In genomic region chr17:43720311-43721060, GRCh38 we compare ENCODE assay signal across 8 cellular contexts. TPM values are rescaled to one million over a fixed set of nuclear protein-coding genes. Genes with fewer than 3 reads are reported as not detected.
A peak's percentile ranks its signal among the peaks of the same experiment; 100 is the strongest.
DNase-seq lines count a peak whose midpoint lies in the region; ATAC-seq and TF ChIP-seq lines count a peak whose summit lies in the region.

No MANE protein-coding gene starts in this region.

- intact Hi-C loops in left ventricle myocardium inferior (cut with micrococcal nuclease): no loop called here
- intact Hi-C loops in posterior vena cava (cut with DNase I): no loop called here
- intact Hi-C loops in transverse colon (cut with DNase I; ENCODE audit: low total_unique reads): no loop called here

- H3K4me1 ChIP-seq in left ventricle myocardium inferior (peaks cover 9% of the 10 kb centered on the region), transverse colon (peaks cover 0 to 5% (median 0%) of the 10 kb centered on the region in 4 donors)

- no peaks in the 10 kb centered on the region for H3K36me3 ChIP-seq in left ventricle myocardium inferior
- H3K36me3 ChIP-seq in transverse colon: no peaks in the 10 kb centered on the region

- no peak for TF ChIP-seq EP300 in transverse colon (IDR thresholded peaks at IDR 0.05; ENCODE audit: low read depth)

- peak; percentile 52 for DNase-seq in T follicular helper cell (ENCODE audit: low read depth)
- DNase-seq in amniotic epithelial cell (ENCODE audit: low read depth): peak; percentile 50
- DNase-seq in left ventricle myocardium inferior: peak; percentile 86
- peak; percentile 96 for DNase-seq in posterior vena cava (ENCODE audit: low spot score)
- peak; percentile 84 for DNase-seq in transverse colon
- DNase-seq in NCI-H128 (lab: John Stamatoyannopoulos, UW; ENCODE audit: unreplicated experiment): no peak

- WGBS in transverse colon (ENCODE audit: low coverage in 1 of 2), 2 donors: 0% methylated on average over 3 to 45 of the region's 64 CpGs

- peak overlapping the region; percentile 94 for H3K27ac ChIP-seq in left ventricle myocardium inferior (replicated peaks)
- peak overlapping the region; percentile 88 to 95 (median 92) for H3K27ac ChIP-seq in transverse colon

- ATAC-seq in GM18505 (IDR thresholded peaks at IDR 0.05; ENCODE audit: unreplicated experiment) (peak; percentile 67), HG03342 (IDR thresholded peaks at IDR 0.05; ENCODE audit: unreplicated experiment) (peak; percentile 73)

- H3K9me3 ChIP-seq in left ventricle myocardium inferior (replicated peaks) (no peaks in the 10 kb centered on the region), transverse colon (no peaks in the 10 kb centered on the region)

- peak; percentile 73 for TF ChIP-seq POLR2A in GM18505 (IDR thresholded peaks at IDR 0.05; ENCODE audit: borderline replicate concordance, extremely low read depth, insufficient read depth, insufficient read length)
- peak; percentile 70 for TF ChIP-seq POLR2A in transverse colon (IDR thresholded peaks at IDR 0.05)

- peak overlapping the region; percentile 74 for H3K4me3 ChIP-seq in left ventricle myocardium inferior
- H3K4me3 ChIP-seq in transverse colon: peak overlapping the region; percentile 24 to 89 (median 62)

- H3K27me3 ChIP-seq in left ventricle myocardium inferior (ENCODE audit: low read depth) (no peaks in the 10 kb centered on the region), transverse colon (peaks cover 5% of the 10 kb centered on the region)

- TF ChIP-seq CTCF in left ventricle myocardium inferior (IDR thresholded peaks at IDR 0.05; ENCODE audit: borderline replicate concordance) (no peak), transverse colon (IDR thresholded peaks at IDR 0.05) (no peak)

- in situ Hi-C loops in transverse colon (cut with MboI; ENCODE audit: low pct_ligation_motif_present in 1 of 4, low pct_unique_long_range_greater_than_20kb in 1 of 4, low sequenced_read_pairs in 3 of 4): no loop called here

RNA-seq across cellular contexts. Expression of gene SOST, which starts 38.1 kb away (rescaled TPM):
- 0.14 TPM for total RNA-seq in left ventricle myocardium inferior
- not detected for total RNA-seq in posterior vena cava
- not detected for total RNA-seq in transverse colon

RNA-seq across cellular contexts. Expression of gene DUSP3, which starts 58.3 kb away (rescaled TPM):
- 293 TPM for total RNA-seq in left ventricle myocardium inferior
- total RNA-seq in posterior vena cava: 100 to 1,000 TPM; 169 to 172 TPM
- 100 to 1,000 TPM in 1 of 4 donors, 10 to 100 TPM in 3; 52.7 to 145 (median 70.9) TPM for total RNA-seq in transverse colon

RNA-seq across cellular contexts. Expression of gene MEOX1, which starts 58.8 kb away (rescaled TPM):
- total RNA-seq in left ventricle myocardium inferior: 8.4 TPM
- 1 to 10 TPM; 6.7 to 7.7 TPM for total RNA-seq in posterior vena cava
- total RNA-seq in transverse colon: 1 to 10 TPM in 1 of 4 donors, under 1 TPM in 2, not detected in 1; 0.32 to 4.5 (median 0.96) TPM

RNA-seq across cellular contexts. Expression of gene CFAP97D1, which starts 59.7 kb away (rescaled TPM):
- total RNA-seq in left ventricle myocardium inferior (0.05 TPM), posterior vena cava (not detected), transverse colon (not detected)
